ENCODE assay signal across 8 cellular contexts in the genomic region with DNA sequence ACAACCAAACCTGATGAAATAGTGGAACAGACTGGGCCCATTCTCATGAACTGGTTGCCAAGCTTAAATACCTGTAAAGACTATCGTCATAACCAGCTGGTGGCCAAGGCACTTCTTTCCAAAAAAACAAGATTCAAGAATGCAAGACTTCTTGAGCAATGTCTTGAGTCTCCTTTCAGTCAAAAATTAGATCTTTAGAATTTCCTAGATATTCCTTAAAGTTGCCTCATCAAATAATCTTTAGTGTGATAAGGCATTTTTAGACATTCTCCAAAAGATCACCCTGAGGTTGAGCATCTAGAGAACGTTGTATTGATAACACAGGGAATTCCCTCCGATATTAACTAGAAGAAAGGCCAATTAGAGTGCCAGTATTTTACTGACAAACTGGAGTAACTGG.
"Had no signal": no experiment of that assay in that cellular context is flagged by ENCODE, and none has a peak within 500 bp of the region (broad histone marks: within the 10 kb centered on the region; RNA-seq: fewer than 3 reads in every experiment).

No MANE protein-coding gene starts in this region.

- FAIRE-seq: G401.6, GM12878, GM12891, GM12892, GM18507, GM19239 had no signal

- H3K4me3 ChIP-seq: GM12878 had no signal

- DNase-seq: GDM1, GF-D8 had no signal
